Comparison of ENCODE assay signal across 8 cellular contexts in genomic region chr10:30433286-30433778, GRCh38. TPM values are rescaled to one million over a fixed set of nuclear protein-coding genes. Genes with fewer than 3 reads are reported as not detected.
DNase-seq lines count a peak whose midpoint lies in the region; ATAC-seq and TF ChIP-seq lines count a peak whose summit lies in the region.

No MANE protein-coding gene starts in this region.

- peaks cover 44% of the 10 kb centered on the region for H3K4me1 Mint-ChIP-seq in T-helper 17 cell

- no peak for TF ChIP-seq CTCF in GM10248 (IDR thresholded peaks at IDR 0.05; ENCODE audit: control extremely low read depth, extremely low read depth, low read depth, missing control alignments)

- ATAC-seq in GM18907 (IDR thresholded peaks at IDR 0.05; ENCODE audit: unreplicated experiment) (peak; percentile 30), HG03457 (IDR thresholded peaks at IDR 0.05; ENCODE audit: unreplicated experiment) (peak; percentile 12), T-helper 17 cell (peak; percentile 4)

- peak overlapping the region; percentile 90 for H3K27ac ChIP-seq in layer of hippocampus (ENCODE audit: low read depth, low read length)

- H3K36me3 Mint-ChIP-seq in T-helper 17 cell (ENCODE audit: low read depth) = peaks cover 2% of the 10 kb centered on the region

- CTCF ChIA-PET in GM10248 (lab: Yijun Ruan, JAX) = interaction anchor here (0.9 to 2.0 kb wide), 8 partner anchors 9 to 148 kb away, joined by 3 to 6 read pairs (median 4); no protein-coding TSS in a partner anchor

- H3K27me3 Mint-ChIP-seq in T-helper 17 cell = no peaks in the 10 kb centered on the region

- H3K9me3 ChIP-seq in T-helper 17 cell (ENCODE audit: control insufficient read depth, low read length, poor library complexity, severe bottlenecking) = no peaks in the 10 kb centered on the region

- peaks cover 2% of the 10 kb centered on the region for H3K27me3 ChIP-seq in layer of hippocampus (ENCODE audit: control insufficient read depth, insufficient read depth, low read length)

- POLR2A ChIA-PET in GM10248 (lab: Yijun Ruan, JAX) = interaction anchor here (0.6 to 2.1 kb wide), 13 partner anchors 10 to 1944 kb away, joined by 3 to 11 read pairs (median 5); no protein-coding TSS in a partner anchor

- peak overlapping the region; percentile 94 for H3K4me3 Mint-ChIP-seq in T-helper 17 cell

- peak; percentile 76 for DNase-seq in AG20443 (ENCODE audit: low spot score)
- DNase-seq in T-helper 17 cell = peak in 1 of 3 donors; percentile 16
- DNase-seq in cerebellar cortex (ENCODE audit: low spot score) = peak; percentile 59
- peak; percentile 51 for DNase-seq in stimulated activated CD4-positive, alpha-beta T cell treated with anti-CD3 and anti-CD28 coated beads, Interleukin-4, amount 100 ng/mL, for 24 hours
- no peak for DNase-seq in GM10248 (ENCODE audit: extremely low spot score)

- peak overlapping the region; percentile 96 for H3K27ac Mint-ChIP-seq in T-helper 17 cell

RNA-seq across cellular contexts. Expression of gene MAP3K8, which starts 0.7 kb away (rescaled TPM):
- total RNA-seq in T-helper 17 cell = 10 to 100 TPM; 26.2 to 38.8 TPM
